In the genomic region with DNA sequence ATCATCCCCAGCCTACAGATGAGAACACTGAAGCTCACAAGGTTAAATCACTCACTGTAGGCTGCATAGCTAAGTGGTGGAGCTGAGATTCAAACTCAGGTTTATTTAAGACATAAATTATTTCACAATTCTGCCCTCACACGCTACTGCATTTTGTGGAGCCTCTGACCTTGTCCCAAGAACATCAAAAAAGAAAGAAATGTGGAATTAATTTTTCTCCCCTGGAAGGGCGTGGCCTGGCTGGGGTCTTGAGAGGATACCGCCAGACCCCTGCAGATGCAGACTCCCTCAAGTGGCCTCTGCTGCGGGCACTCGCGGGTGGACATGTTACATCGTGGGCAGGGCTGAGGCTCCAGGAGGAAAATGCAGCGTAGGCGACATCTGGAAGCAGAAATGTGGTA, we compare ENCODE assay signal across 10 cellular contexts. TPM values are rescaled to one million over a fixed set of nuclear protein-coding genes. Genes with fewer than 3 reads are reported as not detected.
A peak's percentile ranks its signal among the peaks of the same experiment; 100 is the strongest.
DNase-seq lines count a peak whose midpoint lies in the region; ATAC-seq and TF ChIP-seq lines count a peak whose summit lies in the region.
"Had no signal": no experiment of that assay in that cellular context is flagged by ENCODE, and none has a peak within 500 bp of the region (broad histone marks: within the 10 kb centered on the region; RNA-seq: fewer than 3 reads in every experiment).

No MANE protein-coding gene starts in this region.

- no peak for TF ChIP-seq CTCF in WERI-Rb-1 (IDR thresholded peaks at IDR 0.05; ENCODE audit: low read depth, low read length)

- no peaks in the 10 kb centered on the region for H3K27me3 ChIP-seq in WERI-Rb-1 (ENCODE audit: insufficient read depth, low read depth, severe bottlenecking)
- H3K27me3 ChIP-seq in right cardiac atrium (ENCODE audit: control insufficient read depth, insufficient read depth), result no peaks in the 10 kb centered on the region
- H3K27me3 ChIP-seq: testis had no signal

- intact Hi-C loops in right cardiac atrium (cut with DNase I), result no loop called here

- 46% methylated on average over 9 of the region's 9 CpGs for WGBS in right cardiac atrium

- H3K4me1 ChIP-seq in right cardiac atrium (ENCODE audit: control insufficient read depth, insufficient read depth, low read length), result peaks cover 7% of the 10 kb centered on the region

- DNase-seq in GM04504 (ENCODE audit: low read depth), result peak; percentile 44
- DNase-seq in WERI-Rb-1, result no peak
- DNase-seq in right cardiac atrium, result peak; percentile 44 to 75 (median 63)
- DNase-seq in ecto neural progenitor cell (ENCODE audit: low spot score), result no peak
- no peak for DNase-seq in NCI-H2227 treated with DMSO at 0.1 percent for 48 hours (lab: John Stamatoyannopoulos, UW)
- DNase-seq: NCI-H774 had no signal

- H3K9me3 ChIP-seq in WERI-Rb-1 (ENCODE audit: severe bottlenecking), result no peaks in the 10 kb centered on the region
- H3K9me3 ChIP-seq in right cardiac atrium (ENCODE audit: control insufficient read depth, low read length), result no peaks in the 10 kb centered on the region
- H3K9me3 ChIP-seq: testis had no signal

- ATAC-seq in right cardiac atrium (peak in 1 of 2 donors; percentile 31), HG03469 (IDR thresholded peaks at IDR 0.05; ENCODE audit: unreplicated experiment) (no peak), HG02973 (IDR thresholded peaks at IDR 0.05; ENCODE audit: unreplicated experiment) (no peak)

- no peaks in the 10 kb centered on the region for H3K36me3 ChIP-seq in WERI-Rb-1

- peak overlapping the region; percentile 11; the same call in 1 of the 2 replicates for H3K27ac ChIP-seq in WERI-Rb-1
- peak overlapping the region; percentile 4 for H3K27ac ChIP-seq in right cardiac atrium (ENCODE audit: low read length)
- H3K27ac ChIP-seq in skin epidermis, result peak overlapping the region in 20 of 21 experiments; percentile 46 to 95 (median 84)

- no peak overlapping the region for H3K4me3 ChIP-seq in WERI-Rb-1 (ENCODE audit: low read depth, low read length)
- no peak overlapping the region for H3K4me3 ChIP-seq in right cardiac atrium (ENCODE audit: low read length)
- H3K4me3 ChIP-seq in skin epidermis, result peak overlapping the region in 1 of 7 experiments; percentile 1
- H3K4me3 ChIP-seq: testis had no signal

RNA-seq across cellular contexts. Expression of gene LTBP2, which starts 40.6 kb away (rescaled TPM):
- 10 to 100 TPM; 13.9 to 46.0 (median 23.5) TPM for total RNA-seq in right cardiac atrium
- polyA plus RNA-seq in right cardiac atrium, result 3.4 TPM

Comparison
In these comparisons a context has a peak if more than half of its experiments do, and no peak if none do; other contexts are left out.
1. DNase-seq: peak in GM04504 (single experiment) and right cardiac atrium (3 of 3); none in WERI-Rb-1 (single experiment), ecto neural progenitor cell (single experiment) and NCI-H2227 treated with DMSO at 0.1 percent for 48 hours (single experiment).
2. H3K27ac ChIP-seq: peak in every context shown above with its lines; median percentile 84 in skin epidermis; 11 in WERI-Rb-1; 4 in right cardiac atrium.